ENCODE assay signal across 1 cellular context in genomic region chr2:154837035-154837434, GRCh38.
TF ChIP-seq lines count a peak whose summit lies in the region.

No MANE protein-coding gene starts in this region.

TF ChIP-seq in HepG2, 621 proteins besides CTCF, POLR2A, EP300 and RAD21 (continued from another document):
- TF ChIP-seq, protein P1, sequence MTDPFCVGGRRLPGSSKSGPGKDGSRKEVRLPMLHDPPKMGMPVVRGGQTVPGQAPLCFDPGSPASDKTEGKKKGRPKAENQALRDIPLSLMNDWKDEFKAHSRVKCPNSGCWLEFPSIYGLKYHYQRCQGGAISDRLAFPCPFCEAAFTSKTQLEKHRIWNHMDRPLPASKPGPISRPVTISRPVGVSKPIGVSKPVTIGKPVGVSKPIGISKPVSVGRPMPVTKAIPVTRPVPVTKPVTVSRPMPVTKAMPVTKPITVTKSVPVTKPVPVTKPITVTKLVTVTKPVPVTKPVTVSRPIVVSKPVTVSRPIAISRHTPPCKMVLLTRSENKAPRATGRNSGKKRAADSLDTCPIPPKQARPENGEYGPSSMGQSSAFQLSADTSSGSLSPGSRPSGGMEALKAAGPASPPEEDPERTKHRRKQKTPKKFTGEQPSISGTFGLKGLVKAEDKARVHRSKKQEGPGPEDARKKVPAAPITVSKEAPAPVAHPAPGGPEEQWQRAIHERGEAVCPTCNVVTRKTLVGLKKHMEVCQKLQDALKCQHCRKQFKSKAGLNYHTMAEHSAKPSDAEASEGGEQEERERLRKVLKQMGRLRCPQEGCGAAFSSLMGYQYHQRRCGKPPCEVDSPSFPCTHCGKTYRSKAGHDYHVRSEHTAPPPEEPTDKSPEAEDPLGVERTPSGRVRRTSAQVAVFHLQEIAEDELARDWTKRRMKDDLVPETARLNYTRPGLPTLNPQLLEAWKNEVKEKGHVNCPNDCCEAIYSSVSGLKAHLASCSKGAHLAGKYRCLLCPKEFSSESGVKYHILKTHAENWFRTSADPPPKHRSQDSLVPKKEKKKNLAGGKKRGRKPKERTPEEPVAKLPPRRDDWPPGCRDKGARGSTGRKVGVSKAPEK (CRISPR knock-in tag; IDR thresholded peaks at IDR 0.05; ENCODE audit: borderline replicate concordance), result no peak
- TF ChIP-seq ZSCAN25 (CRISPR knock-in tag; IDR thresholded peaks at IDR 0.05) (no peak), ARID3A (IDR thresholded peaks at IDR 0.05; ENCODE audit: low read depth, low read length) (no peak), MAFK (conservative IDR thresholded peaks at IDR 0.05 in 1 of 2, IDR thresholded peaks at IDR 0.05 in 1 of 2; ENCODE audit: low read length in 2 of 2) (peak; percentile 80 to 84), KIAA2018 (CRISPR knock-in tag; IDR thresholded peaks at IDR 0.05; ENCODE audit: borderline replicate concordance) (no peak), KLF9 (CRISPR knock-in tag; IDR thresholded peaks at IDR 0.05; ENCODE audit: low read depth) (no peak), ZNF777 (CRISPR knock-in tag; IDR thresholded peaks at IDR 0.05) (no peak), ZBTB21 (CRISPR knock-in tag; IDR thresholded peaks at IDR 0.05) (no peak), MAFF (IDR thresholded peaks at IDR 0.05; ENCODE audit: low read depth, low read length) (peak; percentile 73), HDAC2 (CRISPR knock-in tag; IDR thresholded peaks at IDR 0.05) (no peak), KDM3A (CRISPR knock-in tag; IDR thresholded peaks at IDR 0.05; ENCODE audit: low read depth) (no peak), ZNF572 (CRISPR knock-in tag; IDR thresholded peaks at IDR 0.05) (no peak), TEF (CRISPR knock-in tag; IDR thresholded peaks at IDR 0.05) (no peak), ZNF547 (CRISPR knock-in tag; IDR thresholded peaks at IDR 0.05) (no peak), ZNF446 (CRISPR knock-in tag; IDR thresholded peaks at IDR 0.05) (no peak), ZIK1 (CRISPR knock-in tag; IDR thresholded peaks at IDR 0.05; ENCODE audit: borderline replicate concordance, low read depth) (no peak), PCBP2 (optimal IDR thresholded peaks at IDR 0.05; ENCODE audit: low read depth, low read length, poor library complexity, severe bottlenecking) (no peak), ZNF780A (CRISPR knock-in tag; IDR thresholded peaks at IDR 0.05) (no peak), ZNF615 (CRISPR knock-in tag; IDR thresholded peaks at IDR 0.05; ENCODE audit: borderline replicate concordance) (no peak)
